ENCODE assay signal across 8 cellular contexts in genomic region chr7:143289421-143289820, GRCh38. TPM values are rescaled to one million over a fixed set of nuclear protein-coding genes. Genes with fewer than 3 reads are reported as not detected.
DNase-seq lines count a peak whose midpoint lies in the region; ATAC-seq and TF ChIP-seq lines count a peak whose summit lies in the region.

No MANE protein-coding gene starts in this region.

- H3K9me3 ChIP-seq in heart right ventricle (no peaks in the 10 kb centered on the region), upper lobe of left lung (no peaks in the 10 kb centered on the region)

- H3K27me3 ChIP-seq in heart right ventricle (no peaks in the 10 kb centered on the region), upper lobe of left lung (no peaks in the 10 kb centered on the region)

- peak overlapping the region; percentile 97 for H3K27ac Mint-ChIP-seq in activated CD4-positive, alpha-beta memory T cell treated with anti-CD3 and anti-CD28 coated beads for 36 hours
- peak overlapping the region; percentile 82 to 97 (median 92) for H3K27ac Mint-ChIP-seq in immature natural killer cell

- H3K27ac ChIP-seq in heart right ventricle, result peak overlapping the region in 8 of 10 donors; percentile 91 to 99 (median 96)
- H3K27ac ChIP-seq in upper lobe of left lung, result peak overlapping the region in 3 of 4 donors; percentile 91 to 94 (median 92)

- intact Hi-C loops in heart right ventricle (cut with DNase I), result loop anchor here in 2 of 10 donors (5.0 kb wide), 1 partner anchor 47 kb away; no protein-coding TSS in a partner anchor
- intact Hi-C loops in left cardiac atrium (cut with DNase I), result no loop called here
- intact Hi-C loops in activated CD4-positive, alpha-beta memory T cell treated with anti-CD3 and anti-CD28 coated beads for 36 hours (cut with micrococcal nuclease), result loop anchor here (1.0 kb wide), 2 partner anchors 44 to 49 kb away; no protein-coding TSS in a partner anchor

- peaks cover 48% of the 10 kb centered on the region for H3K36me3 Mint-ChIP-seq in activated CD4-positive, alpha-beta memory T cell treated with anti-CD3 and anti-CD28 coated beads for 36 hours
- H3K36me3 Mint-ChIP-seq in immature natural killer cell, result peaks cover 9 to 19% (median 18%) of the 10 kb centered on the region in 3 donors

- CTCF ChIA-PET in activated CD4-positive, alpha-beta memory T cell treated with anti-CD3 and anti-CD28 coated beads for 36 hours (lab: Charles Lee), result interaction anchor here (0.7 to 4.3 kb wide), 10 partner anchors 10 to 774 kb away, joined by 3 to 53 read pairs (median 5); partner anchors contain the start of gene GSTK1

- ATAC-seq in heart right ventricle, result no peak
- no peak for ATAC-seq in left cardiac atrium
- no peak for ATAC-seq in upper lobe of left lung (ENCODE audit: low FRiP score in 2 of 2)
- no peak for ATAC-seq in GM18498 (IDR thresholded peaks at IDR 0.05; ENCODE audit: unreplicated experiment)

- H3K9me3 Mint-ChIP-seq in activated CD4-positive, alpha-beta memory T cell treated with anti-CD3 and anti-CD28 coated beads for 36 hours, result no peaks in the 10 kb centered on the region
- no peaks in the 10 kb centered on the region for H3K9me3 Mint-ChIP-seq in immature natural killer cell

- H3K36me3 ChIP-seq in heart right ventricle (peaks cover 0 to 43% (median 23%) of the 10 kb centered on the region in 9 donors), upper lobe of left lung (peaks cover 14 to 28% (median 25%) of the 10 kb centered on the region in 4 donors)

- no peaks in the 10 kb centered on the region for H3K27me3 Mint-ChIP-seq in activated CD4-positive, alpha-beta memory T cell treated with anti-CD3 and anti-CD28 coated beads for 36 hours
- H3K27me3 Mint-ChIP-seq in immature natural killer cell (ENCODE audit: low read depth in 3 of 3), result peaks cover 4 to 9% (median 5%) of the 10 kb centered on the region in 3 donors

- POLR2A ChIA-PET in activated CD4-positive, alpha-beta memory T cell treated with anti-CD3 and anti-CD28 coated beads for 36 hours (lab: Charles Lee), result interaction anchor here (0.6 to 1.8 kb wide), 8 partner anchors 9 to 705 kb away, joined by 3 to 9 read pairs (median 6); partner anchors contain the start of gene GSTK1

- DNase-seq in heart right ventricle (no peak), left cardiac atrium (no peak), immature natural killer cell (no peak), upper lobe of left lung (no peak), NCI-H526 (lab: John Stamatoyannopoulos, UW) (no peak), NCI-H526 treated with DMSO at 0.1 percent for 48 hours (lab: John Stamatoyannopoulos, UW) (no peak)
- DNase-seq in activated CD4-positive, alpha-beta memory T cell treated with anti-CD3 and anti-CD28 coated beads for 36 hours, result no peak

- no peak for TF ChIP-seq CTCF in heart right ventricle (IDR thresholded peaks at IDR 0.05)
- no peak for TF ChIP-seq CTCF in upper lobe of left lung (IDR thresholded peaks at IDR 0.05)

- 30 to 31% methylated on average over 6 of the region's 6 CpGs for WGBS in heart right ventricle, 2 donors
- 20 to 23% methylated on average over 6 of the region's 6 CpGs for WGBS in upper lobe of left lung, 2 donors

- H3K4me3 ChIP-seq in heart right ventricle (peak overlapping the region; percentile 85 to 100 (median 96)), upper lobe of left lung (peak overlapping the region in 3 of 4 donors; percentile 84 to 98 (median 84))

- peaks cover 41% of the 10 kb centered on the region for H3K4me1 Mint-ChIP-seq in activated CD4-positive, alpha-beta memory T cell treated with anti-CD3 and anti-CD28 coated beads for 36 hours (ENCODE audit: low read depth)
- peaks cover 39 to 48% of the 10 kb centered on the region in 2 donors for H3K4me1 Mint-ChIP-seq in immature natural killer cell

- no peak for TF ChIP-seq EP300 in upper lobe of left lung (IDR thresholded peaks at IDR 0.05)

- no peak for TF ChIP-seq POLR2A in upper lobe of left lung (IDR thresholded peaks at IDR 0.05)

- peak overlapping the region; percentile 93 for H3K4me3 Mint-ChIP-seq in activated CD4-positive, alpha-beta memory T cell treated with anti-CD3 and anti-CD28 coated beads for 36 hours
- peak overlapping the region; percentile 93 to 98 (median 95) for H3K4me3 Mint-ChIP-seq in immature natural killer cell

- peaks cover 0 to 56% (median 40%) of the 10 kb centered on the region in 9 donors for H3K4me1 ChIP-seq in heart right ventricle
- H3K4me1 ChIP-seq in upper lobe of left lung, result peaks cover 18 to 40% (median 25%) of the 10 kb centered on the region in 4 donors

RNA-seq across cellular contexts. Expression of gene CASP2, which starts 1.3 kb away (rescaled TPM):
- total RNA-seq in heart right ventricle (10 to 100 TPM in 6 of 10 donors, 1 to 10 TPM in 4; 7.1 to 13.9 (median 10.2) TPM), left cardiac atrium (10 to 100 TPM in 1 of 2 donors, 1 to 10 TPM in 1; 8.0 to 12.4 TPM), upper lobe of left lung (10 to 100 TPM in 5 of 6 donors, 1 to 10 TPM in 1; 9.1 to 34.8 (median 24.3) TPM)
- polyA plus RNA-seq in heart right ventricle (1 to 10 TPM; 4.4 to 8.0 TPM), immature natural killer cell (10 to 100 TPM in 1 of 3 donors, 1 to 10 TPM in 2; 8.8 to 24.2 (median 9.8) TPM)
- 100 to 1,000 TPM; 117 to 129 TPM for total RNA-seq in activated CD4-positive, alpha-beta memory T cell treated with anti-CD3 and anti-CD28 coated beads for 36 hours

RNA-seq across cellular contexts. Expression of gene TMEM139, which starts 4.7 kb away (rescaled TPM):
- 10 to 100 TPM in 7 of 10 donors, 1 to 10 TPM in 3; 5.4 to 14.2 (median 11.1) TPM for total RNA-seq in heart right ventricle
- polyA plus RNA-seq in heart right ventricle, result 10 to 100 TPM in 1 of 2 donors, 1 to 10 TPM in 1; 2.6 to 18.0 TPM
- 1 to 10 TPM; 2.3 to 4.1 TPM for total RNA-seq in left cardiac atrium
- under 1 TPM; 0.29 to 0.70 TPM for total RNA-seq in activated CD4-positive, alpha-beta memory T cell treated with anti-CD3 and anti-CD28 coated beads for 36 hours
- polyA plus RNA-seq in immature natural killer cell, result not detected
- 10 to 100 TPM; 13.6 to 52.7 (median 33.0) TPM for total RNA-seq in upper lobe of left lung

RNA-seq across cellular contexts. Expression of gene GSTK1, which starts 26.2 kb away (rescaled TPM):
- total RNA-seq in heart right ventricle (100 to 1,000 TPM; 251 to 294 (median 269) TPM), left cardiac atrium (100 to 1,000 TPM; 185 to 195 TPM), upper lobe of left lung (100 to 1,000 TPM; 140 to 194 (median 158) TPM)
- polyA plus RNA-seq in heart right ventricle (100 to 1,000 TPM; 136 to 317 TPM), immature natural killer cell (100 to 1,000 TPM; 238 to 266 (median 252) TPM)
- total RNA-seq in activated CD4-positive, alpha-beta memory T cell treated with anti-CD3 and anti-CD28 coated beads for 36 hours, result 100 to 1,000 TPM; 218 to 224 TPM

RNA-seq across cellular contexts. Expression of gene CLCN1, which starts 26.5 kb away (rescaled TPM):
- total RNA-seq in heart right ventricle, result not detected
- under 1 TPM in 1 of 2 donors, not detected in 1; 0.01 TPM for polyA plus RNA-seq in heart right ventricle
- not detected for total RNA-seq in left cardiac atrium
- under 1 TPM in 1 of 2 experiments, not detected in 1; 0.17 TPM for total RNA-seq in activated CD4-positive, alpha-beta memory T cell treated with anti-CD3 and anti-CD28 coated beads for 36 hours
- under 1 TPM in 1 of 3 donors, not detected in 2; 0.07 TPM for polyA plus RNA-seq in immature natural killer cell
- under 1 TPM in 1 of 6 donors, not detected in 5; 0.10 TPM for total RNA-seq in upper lobe of left lung
